ENCODE assay signal across 8 cellular contexts in the genomic region with DNA sequence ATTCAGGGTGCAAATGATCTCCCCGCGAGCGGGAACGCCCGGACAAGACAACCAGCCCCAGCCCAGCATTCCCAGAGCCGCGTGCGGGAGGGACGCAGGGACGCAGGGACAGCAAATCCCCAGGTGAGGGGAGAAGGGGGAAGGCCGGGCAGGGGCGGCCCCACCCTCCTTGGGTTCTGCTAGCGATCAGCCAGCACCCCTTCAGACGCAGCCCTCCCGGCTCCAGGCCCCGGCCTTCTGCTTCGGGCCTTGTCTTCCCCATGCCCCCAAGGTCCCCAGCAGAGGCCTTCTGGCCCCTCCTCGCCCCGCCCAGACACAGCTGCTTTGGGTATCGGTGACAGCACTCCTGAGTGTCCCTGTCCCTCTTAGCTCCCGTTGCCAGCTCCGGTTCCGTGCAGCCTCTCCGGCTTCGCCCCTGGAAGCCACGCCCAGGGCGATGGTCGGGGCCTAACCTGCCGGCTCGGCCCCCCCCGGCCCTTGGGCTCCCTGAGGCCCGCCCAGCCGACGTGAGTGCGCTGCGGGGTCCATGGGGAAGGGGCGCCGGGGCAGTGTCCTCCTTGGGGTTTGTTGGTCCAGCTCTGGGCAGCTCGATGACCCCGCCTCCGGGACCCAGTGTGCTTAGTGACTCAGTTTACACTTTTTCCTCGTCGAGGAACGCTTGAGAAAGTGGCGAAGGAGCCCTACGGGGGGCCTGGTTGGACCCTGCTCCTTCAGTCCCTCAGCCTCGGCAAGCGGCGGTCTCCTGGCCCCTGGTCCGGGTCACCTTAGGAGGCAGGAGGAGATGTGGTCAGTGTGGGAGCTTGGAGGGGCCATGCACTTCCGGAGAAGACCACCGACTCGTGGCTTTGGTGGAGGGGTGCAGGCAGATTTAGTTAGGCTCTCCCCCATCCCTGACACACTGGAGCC. TPM values are rescaled to one million over a fixed set of nuclear protein-coding genes. Genes with fewer than 3 reads are reported as not detected.
A peak's percentile ranks its signal among the peaks of the same experiment; 100 is the strongest.
DNase-seq lines count a peak whose midpoint lies in the region; ATAC-seq, FAIRE-seq and TF ChIP-seq lines count a peak whose summit lies in the region.

No MANE protein-coding gene starts in this region.

- no peaks in the 10 kb centered on the region for H3K36me3 ChIP-seq in HEK293 (ENCODE audit: control insufficient read depth in 2 of 2, insufficient read depth in 1 of 2, low read length in 2 of 2)

- no peaks in the 10 kb centered on the region for H3K36me3 Mint-ChIP-seq in WTC11

- peak overlapping the region; percentile 68 for H3K4me3 Mint-ChIP-seq in WTC11

- no peak for FAIRE-seq in frontal cortex (lab: Jason Lieb, UNC)

- H3K4me1 ChIP-seq in HEK293 (ENCODE audit: control insufficient read depth, insufficient read depth, low read length): no peaks in the 10 kb centered on the region

- H3K4me1 Mint-ChIP-seq in WTC11: peaks cover 29% of the 10 kb centered on the region

- H3K9me3 ChIP-seq in HEK293 (ENCODE audit: control insufficient read depth, insufficient read depth, low read depth, low read length): no peaks in the 10 kb centered on the region

- no peaks in the 10 kb centered on the region for H3K9me3 Mint-ChIP-seq in WTC11

- DNase-seq in WTC11 (ENCODE audit: low spot score) (peak; percentile 63), frontal cortex (ENCODE audit: low spot score in 2 of 2) (peak; percentile 32 to 34), AG08396 (ENCODE audit: low spot score) (no peak), omental fat pad (ENCODE audit: low spot score) (no peak), kidney tubule cell (ENCODE audit: low spot score) (no peak)

- peak overlapping the region; percentile 47 for H3K4me3 ChIP-seq in HEK293 (ENCODE audit: low read depth, low read length)
- peak overlapping the region; percentile 24 to 49 (median 31) for H3K4me3 ChIP-seq in skin epidermis

- CTCF ChIA-PET in HEK293 (lab: Yijun Ruan, JAX): interaction anchor here (0.7 to 1.8 kb wide), 3 partner anchors 25 to 277 kb away, joined by 3 to 13 read pairs (median 4); no protein-coding TSS in a partner anchor
- CTCF ChIA-PET in WTC11 (lab: Charles Lee): interaction anchor here (0.8 to 4.4 kb wide), 5 partner anchors 14 to 265 kb away, joined by 3 to 33 read pairs (median 3); a partner anchor contains a TSS

- no peak overlapping the region for H3K27ac ChIP-seq in HEK293 (ENCODE audit: extremely low read depth, low read depth, low read length)
- peak overlapping the region in 5 of 21 experiments; percentile 4 to 53 (median 48) for H3K27ac ChIP-seq in skin epidermis

- POLR2A ChIA-PET in HEK293 (lab: Yijun Ruan, JAX) (interaction anchor here (0.5 to 0.6 kb wide), 2 partner anchors 11 to 353 kb away, joined by 4 read pairs; no protein-coding TSS in a partner anchor), WTC11 (lab: Charles Lee) (interaction anchor here (0.7 to 1.4 kb wide), 3 partner anchors 14 to 89 kb away, joined by 3 to 5 read pairs (median 5); no protein-coding TSS in a partner anchor)

- H3K27me3 Mint-ChIP-seq in WTC11 (ENCODE audit: low read depth): peaks cover 97% of the 10 kb centered on the region

- TF ChIP-seq CTCF in HEK293 (tag by site-specific recombination; IDR thresholded peaks at IDR 0.05): no peak
- TF ChIP-seq CTCF in WTC11 (IDR thresholded peaks at IDR 0.05): no peak
- no peak for TF ChIP-seq CTCF in omental fat pad (IDR thresholded peaks at IDR 0.05)

- H3K27ac Mint-ChIP-seq in WTC11: no peak overlapping the region

- ATAC-seq in WTC11 (peak; percentile 3), omental fat pad (ENCODE audit: low FRiP score) (no peak), HG02970 (IDR thresholded peaks at IDR 0.05; ENCODE audit: low FRiP score, unreplicated experiment) (no peak)

TF ChIP-seq in HEK293, 187 proteins besides CTCF, POLR2A, EP300 and RAD21 (continues in another document):
- TF ChIP-seq ZSCAN23 (tag by site-specific recombination; IDR thresholded peaks at IDR 0.05) (no peak), ZNF138 (tag by site-specific recombination; IDR thresholded peaks at IDR 0.05; ENCODE audit: borderline replicate concordance) (no peak), ZNF274 (IDR thresholded peaks at IDR 0.05; ENCODE audit: low read length) (no peak), ZNF274 (tag by site-specific recombination; IDR thresholded peaks at IDR 0.05; ENCODE audit: borderline replicate concordance) (no peak), ZNF843 (tag by site-specific recombination; IDR thresholded peaks at IDR 0.05) (no peak), ZXDB (tag by site-specific recombination; IDR thresholded peaks at IDR 0.05) (no peak), KLF16 (tag by site-specific recombination; IDR thresholded peaks at IDR 0.05) (no peak), ZNF791 (tag by site-specific recombination; IDR thresholded peaks at IDR 0.05) (no peak), MEIS1 (CRISPR knock-in tag; IDR thresholded peaks at IDR 0.05; ENCODE audit: borderline replicate concordance) (no peak), ZNF658 (tag by site-specific recombination; IDR thresholded peaks at IDR 0.05) (no peak), ZBTB48 (tag by site-specific recombination; IDR thresholded peaks at IDR 0.05) (0 out of 2 replicates have a peak, but pooled peaks have one; percentile 9), ZFP37 (tag by site-specific recombination; IDR thresholded peaks at IDR 0.05) (no peak), ZNF335 (tag by site-specific recombination; conservative IDR thresholded peaks at IDR 0.05) (0 out of 2 replicates have a peak, but pooled peaks have one; percentile 15)
- TF ChIP-seq, protein P1, sequence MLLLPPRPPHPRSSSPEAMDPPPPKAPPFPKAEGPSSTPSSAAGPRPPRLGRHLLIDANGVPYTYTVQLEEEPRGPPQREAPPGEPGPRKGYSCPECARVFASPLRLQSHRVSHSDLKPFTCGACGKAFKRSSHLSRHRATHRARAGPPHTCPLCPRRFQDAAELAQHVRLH (tag by site-specific recombination; IDR thresholded peaks at IDR 0.05): no peak
- TF ChIP-seq, protein P2, sequence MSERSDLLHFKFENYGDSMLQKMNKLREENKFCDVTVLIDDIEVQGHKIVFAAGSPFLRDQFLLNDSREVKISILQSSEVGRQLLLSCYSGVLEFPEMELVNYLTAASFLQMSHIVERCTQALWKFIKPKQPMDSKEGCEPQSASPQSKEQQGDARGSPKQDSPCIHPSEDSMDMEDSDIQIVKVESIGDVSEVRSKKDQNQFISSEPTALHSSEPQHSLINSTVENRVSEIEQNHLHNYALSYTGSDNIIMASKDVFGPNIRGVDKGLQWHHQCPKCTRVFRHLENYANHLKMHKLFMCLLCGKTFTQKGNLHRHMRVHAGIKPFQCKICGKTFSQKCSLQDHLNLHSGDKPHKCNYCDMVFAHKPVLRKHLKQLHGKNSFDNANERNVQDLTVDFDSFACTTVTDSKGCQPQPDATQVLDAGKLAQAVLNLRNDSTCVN (tag by site-specific recombination; optimal IDR thresholded peaks at IDR 0.05): peak; percentile 2

TF ChIP-seq in WTC11, 78 proteins besides CTCF, POLR2A, EP300 and RAD21:
- TF ChIP-seq, protein P3, sequence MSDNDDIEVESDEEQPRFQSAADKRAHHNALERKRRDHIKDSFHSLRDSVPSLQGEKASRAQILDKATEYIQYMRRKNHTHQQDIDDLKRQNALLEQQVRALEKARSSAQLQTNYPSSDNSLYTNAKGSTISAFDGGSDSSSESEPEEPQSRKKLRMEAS (CRISPR knock-in tag; IDR thresholded peaks at IDR 0.05): 0 out of 2 replicates have a peak, but pooled peaks have one; percentile 18
- TF ChIP-seq, protein P4, sequence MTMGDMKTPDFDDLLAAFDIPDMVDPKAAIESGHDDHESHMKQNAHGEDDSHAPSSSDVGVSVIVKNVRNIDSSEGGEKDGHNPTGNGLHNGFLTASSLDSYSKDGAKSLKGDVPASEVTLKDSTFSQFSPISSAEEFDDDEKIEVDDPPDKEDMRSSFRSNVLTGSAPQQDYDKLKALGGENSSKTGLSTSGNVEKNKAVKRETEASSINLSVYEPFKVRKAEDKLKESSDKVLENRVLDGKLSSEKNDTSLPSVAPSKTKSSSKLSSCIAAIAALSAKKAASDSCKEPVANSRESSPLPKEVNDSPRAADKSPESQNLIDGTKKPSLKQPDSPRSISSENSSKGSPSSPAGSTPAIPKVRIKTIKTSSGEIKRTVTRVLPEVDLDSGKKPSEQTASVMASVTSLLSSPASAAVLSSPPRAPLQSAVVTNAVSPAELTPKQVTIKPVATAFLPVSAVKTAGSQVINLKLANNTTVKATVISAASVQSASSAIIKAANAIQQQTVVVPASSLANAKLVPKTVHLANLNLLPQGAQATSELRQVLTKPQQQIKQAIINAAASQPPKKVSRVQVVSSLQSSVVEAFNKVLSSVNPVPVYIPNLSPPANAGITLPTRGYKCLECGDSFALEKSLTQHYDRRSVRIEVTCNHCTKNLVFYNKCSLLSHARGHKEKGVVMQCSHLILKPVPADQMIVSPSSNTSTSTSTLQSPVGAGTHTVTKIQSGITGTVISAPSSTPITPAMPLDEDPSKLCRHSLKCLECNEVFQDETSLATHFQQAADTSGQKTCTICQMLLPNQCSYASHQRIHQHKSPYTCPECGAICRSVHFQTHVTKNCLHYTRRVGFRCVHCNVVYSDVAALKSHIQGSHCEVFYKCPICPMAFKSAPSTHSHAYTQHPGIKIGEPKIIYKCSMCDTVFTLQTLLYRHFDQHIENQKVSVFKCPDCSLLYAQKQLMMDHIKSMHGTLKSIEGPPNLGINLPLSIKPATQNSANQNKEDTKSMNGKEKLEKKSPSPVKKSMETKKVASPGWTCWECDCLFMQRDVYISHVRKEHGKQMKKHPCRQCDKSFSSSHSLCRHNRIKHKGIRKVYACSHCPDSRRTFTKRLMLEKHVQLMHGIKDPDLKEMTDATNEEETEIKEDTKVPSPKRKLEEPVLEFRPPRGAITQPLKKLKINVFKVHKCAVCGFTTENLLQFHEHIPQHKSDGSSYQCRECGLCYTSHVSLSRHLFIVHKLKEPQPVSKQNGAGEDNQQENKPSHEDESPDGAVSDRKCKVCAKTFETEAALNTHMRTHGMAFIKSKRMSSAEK (CRISPR knock-in tag; IDR thresholded peaks at IDR 0.05; ENCODE audit: borderline replicate concordance): no peak

RNA-seq across cellular contexts. Expression of a gene that starts 50.5 kb away (rescaled TPM):
- total RNA-seq in WTC11 (2021) (54.6 to 79.0 TPM (median 73.6 TPM) in 3 replicates), frontal cortex (75.4 TPM), omental fat pad (10 to 100 TPM; 26.6 to 59.6 (median 48.1) TPM)

Comparison
In these comparisons a context has a peak if more than half of its experiments do, and no peak if none do; other contexts are left out.
1. DNase-seq: peak in WTC11 (single experiment) and frontal cortex (2 of 2); none in AG08396 (single experiment), omental fat pad (single experiment) and kidney tubule cell (single experiment).